9 cellular contexts compared by ENCODE assay signal in the genomic region with DNA sequence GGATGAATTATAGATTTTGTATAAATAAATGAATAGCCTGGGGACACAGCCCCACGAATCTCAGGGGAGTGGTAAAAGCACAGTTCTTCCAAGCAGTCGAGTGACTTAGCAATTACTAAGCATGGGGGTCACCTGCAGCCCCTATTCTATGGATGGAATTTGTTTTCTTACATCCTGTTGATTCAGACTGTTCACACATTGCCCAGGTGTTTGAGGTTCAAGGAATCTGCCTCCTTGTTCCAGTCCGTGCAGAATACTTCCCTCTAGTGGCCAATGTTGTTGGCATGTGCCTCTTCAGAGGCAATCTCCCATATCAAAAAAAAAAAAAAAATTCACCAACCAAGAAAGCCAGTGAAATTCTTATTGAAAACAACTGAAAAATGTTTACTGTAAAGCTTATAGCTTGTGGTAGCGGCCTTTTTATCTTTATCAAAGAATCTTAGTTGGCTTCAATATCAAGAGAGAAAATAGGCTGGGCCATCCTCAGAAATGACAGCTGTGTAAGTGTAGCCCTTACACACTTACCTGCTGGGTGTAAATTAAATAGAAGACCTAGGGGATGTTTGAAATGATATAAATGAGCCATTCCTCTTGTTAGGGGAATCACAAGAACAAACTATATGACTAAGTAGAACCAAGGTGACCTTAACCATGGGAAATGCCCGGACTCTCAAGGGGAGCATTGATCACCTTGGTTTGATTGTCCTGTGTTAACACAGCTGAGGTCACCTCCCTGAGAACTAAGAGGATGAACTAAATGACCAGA. TPM values are rescaled to one million over a fixed set of nuclear protein-coding genes. Genes with fewer than 3 reads are reported as not detected.
A peak's percentile ranks its signal among the peaks of the same experiment; 100 is the strongest.
DNase-seq lines count a peak whose midpoint lies in the region; ATAC-seq and TF ChIP-seq lines count a peak whose summit lies in the region.
"Had no signal": no experiment of that assay in that cellular context is flagged by ENCODE, and none has a peak within 500 bp of the region (broad histone marks: within the 10 kb centered on the region; RNA-seq: fewer than 3 reads in every experiment).

No MANE protein-coding gene starts in this region.

- H3K27me3 ChIP-seq in KMS-11 (ENCODE audit: insufficient read depth, low read depth): no peaks in the 10 kb centered on the region
- no peaks in the 10 kb centered on the region for H3K27me3 ChIP-seq in upper lobe of left lung

- H3K36me3 ChIP-seq in KMS-11 (ENCODE audit: insufficient read depth) (no peaks in the 10 kb centered on the region), upper lobe of left lung (no peaks in the 10 kb centered on the region)

- H3K9me3 Mint-ChIP-seq in activated naive CD4-positive, alpha-beta T cell treated with anti-CD3 and anti-CD28 coated beads, Interleukin-2, amount 10 ng/mL, durations not matched to agents 7 days and 5 days: no peaks in the 10 kb centered on the region

- H3K4me1 Mint-ChIP-seq in activated naive CD4-positive, alpha-beta T cell treated with anti-CD3 and anti-CD28 coated beads, Interleukin-2, amount 10 ng/mL, durations not matched to agents 7 days and 5 days: peaks cover 22% of the 10 kb centered on the region

- peak in 1 of 2 donors; percentile 72 for ATAC-seq in upper lobe of left lung (ENCODE audit: low FRiP score in 2 of 2)
- no peak for ATAC-seq in HG03280 (IDR thresholded peaks at IDR 0.05; ENCODE audit: unreplicated experiment)

- H3K27me3 Mint-ChIP-seq in activated naive CD4-positive, alpha-beta T cell treated with anti-CD3 and anti-CD28 coated beads, Interleukin-2, amount 10 ng/mL, durations not matched to agents 7 days and 5 days: peaks cover 9% of the 10 kb centered on the region

- H3K4me1 ChIP-seq in KMS-11 (ENCODE audit: low read depth, poor library complexity, severe bottlenecking) (peaks cover 7% of the 10 kb centered on the region), upper lobe of left lung (no peaks in the 10 kb centered on the region)

- no peak overlapping the region for H3K4me3 ChIP-seq in KMS-11 (IDR thresholded peaks at IDR 0.05; ENCODE audit: insufficient read depth, low read depth, low read length)
- no peak overlapping the region for H3K4me3 ChIP-seq in cardiac fibroblast (replicated peaks in 1 of 2; ENCODE audit: low read depth in 2 of 2, low read length in 2 of 2)
- H3K4me3 ChIP-seq in upper lobe of left lung: no peak overlapping the region

- no peaks in the 10 kb centered on the region for H3K79me2 ChIP-seq in KMS-11 (ENCODE audit: insufficient read depth, low read depth)

- no peaks in the 10 kb centered on the region for H3K9me3 ChIP-seq in upper lobe of left lung

- H3K27ac ChIP-seq in KMS-11: no peak overlapping the region
- no peak overlapping the region for H3K27ac ChIP-seq in upper lobe of left lung

- no peak overlapping the region for H2AFZ ChIP-seq in KMS-11 (ENCODE audit: low read depth)

- peak; percentile 82 for TF ChIP-seq CTCF in KMS-11 (conservative IDR thresholded peaks at IDR 0.05; ENCODE audit: low read depth, low read length)
- TF ChIP-seq CTCF in cardiac fibroblast (IDR thresholded peaks at IDR 0.05; ENCODE audit: low read depth, low read length): peak; percentile 79
- TF ChIP-seq CTCF in upper lobe of left lung (IDR thresholded peaks at IDR 0.05): peak; percentile 15 to 51 (median 42)

- H3K36me3 Mint-ChIP-seq in activated naive CD4-positive, alpha-beta T cell treated with anti-CD3 and anti-CD28 coated beads, Interleukin-2, amount 10 ng/mL, durations not matched to agents 7 days and 5 days: no peaks in the 10 kb centered on the region

- H3K4me3 Mint-ChIP-seq in activated naive CD4-positive, alpha-beta T cell treated with anti-CD3 and anti-CD28 coated beads, Interleukin-2, amount 10 ng/mL, durations not matched to agents 7 days and 5 days: no peak overlapping the region

- H3K27ac Mint-ChIP-seq in activated naive CD4-positive, alpha-beta T cell treated with anti-CD3 and anti-CD28 coated beads, Interleukin-2, amount 10 ng/mL, durations not matched to agents 7 days and 5 days: no peak overlapping the region

- CTCF ChIA-PET in activated naive CD4-positive, alpha-beta T cell treated with anti-CD3 and anti-CD28 coated beads, Interleukin-2, amount 10 ng/mL, durations not matched to agents 7 days and 5 days (lab: Charles Lee): interaction anchor here (0.6 to 4.4 kb wide), 24 partner anchors 11 to 1367 kb away, joined by 3 to 30 read pairs (median 4); no protein-coding TSS in a partner anchor

- H4K20me1 ChIP-seq in KMS-11 (ENCODE audit: insufficient read depth): no peaks in the 10 kb centered on the region

- H3K4me2 ChIP-seq in KMS-11: no peak overlapping the region

- peak; percentile 43 for DNase-seq in activated naive CD4-positive, alpha-beta T cell treated with anti-CD3 and anti-CD28 coated beads, Interleukin-2, amount 10 ng/mL, durations not matched to agents 7 days and 5 days
- no peak for DNase-seq in activated naive CD4-positive, alpha-beta T cell (lab: John Stamatoyannopoulos, UW)
- peak; percentile 51 for DNase-seq in RPMI7951 (ENCODE audit: low read depth)
- peak; percentile 84 to 85 for DNase-seq in cardiac fibroblast (ENCODE audit: low read depth in 2 of 2)
- peak; percentile 78 for DNase-seq in left kidney (ENCODE audit: low read depth, low spot score)
- DNase-seq in upper lobe of left lung: no peak

- TF ChIP-seq POLR2A in upper lobe of left lung (IDR thresholded peaks at IDR 0.05): no peak

- no peak for TF ChIP-seq EP300 in upper lobe of left lung (IDR thresholded peaks at IDR 0.05)

- H3K9ac ChIP-seq in KMS-11: no peak overlapping the region

- 43 to 49% methylated on average over 5 of the region's 5 CpGs for WGBS in upper lobe of left lung, 2 donors

RNA-seq across cellular contexts. Expression of gene LIPM, which starts 7.8 kb away (rescaled TPM):
- total RNA-seq in RPMI7951 (2014; rRNA removed; shearing (Covaris generic)): not detected in 2 replicates
- not detected for total RNA-seq in upper lobe of left lung
- total RNA-seq: urinary bladder had no signal

RNA-seq across cellular contexts. Expression of gene ANKRD22, which starts 41.3 kb away (rescaled TPM):
- not detected in 2 replicates for total RNA-seq in RPMI7951 (2014; rRNA removed; shearing (Covaris generic))
- total RNA-seq in upper lobe of left lung: 1 to 10 TPM in 2 of 6 donors, under 1 TPM in 2, not detected in 2; 0.30 to 1.9 (median 1.1) TPM

RNA-seq across cellular contexts. Expression of gene LIPN, which starts 50.6 kb away (rescaled TPM):
- total RNA-seq in RPMI7951 (2014; rRNA removed; shearing (Covaris generic)): not detected in 2 replicates
- 1 to 10 TPM in 2 of 6 donors, under 1 TPM in 2, not detected in 2; 0.29 to 1.9 (median 0.98) TPM for total RNA-seq in upper lobe of left lung
- total RNA-seq: urinary bladder had no signal

Comparison
In these comparisons a context has a peak if more than half of its experiments do, and no peak if none do; other contexts are left out.
1. DNase-seq: peak in activated naive CD4-positive, alpha-beta T cell treated with anti-CD3 and anti-CD28 coated beads, Interleukin-2, amount 10 ng/mL, durations not matched to agents 7 days and 5 days (single experiment), RPMI7951 (single experiment), cardiac fibroblast (2 of 2) and left kidney (single experiment); none in activated naive CD4-positive, alpha-beta T cell (0 of 4) and upper lobe of left lung (0 of 2).
2. Peak in every context shown above with its lines, with median percentiles within 50 percentile points of each other: CTCF ChIP-seq.